ENCODE assay signal across 13 cellular contexts in the genomic region with DNA sequence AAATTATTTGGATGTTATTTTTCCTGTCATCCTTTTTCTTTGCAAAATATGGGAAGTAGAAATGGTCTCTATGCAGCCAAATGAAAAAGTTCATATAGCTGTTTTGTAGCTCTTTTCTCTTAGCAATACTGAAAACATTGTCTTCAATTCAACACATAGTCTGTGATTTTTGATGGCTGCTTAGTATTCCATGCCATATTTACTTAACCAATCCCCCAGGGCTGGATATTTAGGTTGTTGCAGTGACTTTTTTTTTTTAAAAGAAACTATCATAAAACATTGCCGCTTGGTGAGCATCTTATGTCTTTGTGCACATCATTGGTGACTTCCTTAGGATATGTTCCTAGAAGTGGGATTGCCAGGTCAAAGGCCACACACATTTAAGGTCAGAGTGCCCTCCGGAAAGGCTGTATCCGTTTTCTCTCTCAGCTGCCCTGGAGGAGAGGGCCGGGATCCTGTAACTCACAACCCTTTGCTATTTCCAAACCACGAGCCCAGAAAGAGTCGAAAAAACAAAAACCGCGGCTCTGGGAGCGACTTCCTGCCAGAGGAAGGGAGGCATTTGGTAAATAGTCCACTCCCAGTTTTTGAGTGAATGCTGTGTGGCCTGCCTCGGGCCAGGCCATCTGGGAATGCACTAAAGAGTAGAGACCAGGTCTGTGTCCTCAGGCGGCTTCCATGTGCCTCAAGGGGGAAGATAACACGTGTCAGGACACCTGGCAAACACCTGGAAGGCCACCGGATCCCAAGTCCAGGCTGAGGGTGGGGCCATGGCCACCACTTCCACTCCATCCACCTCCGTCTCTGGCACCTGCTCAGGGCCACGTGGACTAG. TPM values are rescaled to one million over a fixed set of nuclear protein-coding genes. Genes with fewer than 3 reads are reported as not detected.
A peak's percentile ranks its signal among the peaks of the same experiment; 100 is the strongest.
DNase-seq lines count a peak whose midpoint lies in the region; ATAC-seq, FAIRE-seq and TF ChIP-seq lines count a peak whose summit lies in the region.
"Had no signal": no experiment of that assay in that cellular context is flagged by ENCODE, and none has a peak within 500 bp of the region (broad histone marks: within the 10 kb centered on the region; RNA-seq: fewer than 3 reads in every experiment).

No MANE protein-coding gene starts in this region.

- TF ChIP-seq CTCF in A549 (IDR thresholded peaks at IDR 0.05) (no peak), NB4 (IDR thresholded peaks at IDR 0.05; ENCODE audit: low read depth, low read length) (no peak), nephron (IDR thresholded peaks at IDR 0.05; ENCODE audit: unreplicated experiment in 3 of 3) (no peak), OCI-LY7 (conservative IDR thresholded peaks at IDR 0.05; ENCODE audit: low read length) (no peak)

- no peaks in the 10 kb centered on the region for H3K9me2 ChIP-seq in OCI-LY7 (ENCODE audit: insufficient read depth, low read length)

- no peaks in the 10 kb centered on the region for H3K79me2 ChIP-seq in OCI-LY7 (ENCODE audit: insufficient read depth, low read depth, low read length)

- no peak overlapping the region; the same call in 2 of the 3 replicates for H3K4me2 ChIP-seq in A549
- H3K4me2 ChIP-seq in OCI-LY7 (ENCODE audit: low read length): no peak overlapping the region

- intact Hi-C loops in OCI-LY7 (cut with micrococcal nuclease; ENCODE audit: unreplicated experiment): no loop called here

- no peak for TF ChIP-seq RAD21 in A549 (conservative IDR thresholded peaks at IDR 0.05 in 1 of 2, IDR thresholded peaks at IDR 0.05 in 1 of 2)

- H3K4me1 ChIP-seq in A549: peaks cover 59% of the 10 kb centered on the region
- peaks cover 10% of the 10 kb centered on the region for H3K4me1 ChIP-seq in OCI-LY7 (ENCODE audit: insufficient read depth, low read length, poor library complexity, severe bottlenecking)

- H3K4me1 Mint-ChIP-seq in nephron: peaks cover 62% of the 10 kb centered on the region

- DNase-seq in A549 (ENCODE audit: low read depth in 1 of 2, low spot score in 1 of 2): no peak
- peak; percentile 22 for DNase-seq in NB4 (ENCODE audit: low read depth)
- DNase-seq in fibroblast of peridontal ligament (ENCODE audit: extremely low read depth): peak; percentile 71
- DNase-seq in NCI-H2196 treated with DMSO at 0.1 percent for 48 hours (lab: John Stamatoyannopoulos, UW; ENCODE audit: unreplicated experiment): no peak
- DNase-seq in OCI-LY7 (ENCODE audit: low spot score): no peak
- DNase-seq: kidney glomerular epithelial cell; NCI-H1048; stimulated activated CD4-positive, alpha-beta T cell treated with anti-CD3 and anti-CD28 coated beads, Interleukin-4, amount 100 ng/mL, for 1 hour had no signal

- no peak for TF ChIP-seq EP300 in A549 (IDR thresholded peaks at IDR 0.05)

- H3K4me3 Mint-ChIP-seq in nephron: no peak overlapping the region

- H3K36me3 Mint-ChIP-seq in nephron (ENCODE audit: low read depth): peaks cover 3% of the 10 kb centered on the region

- H3K27ac Mint-ChIP-seq in nephron: peak overlapping the region; percentile 66 to 73 (median 69)

- H2AFZ ChIP-seq in OCI-LY7 (ENCODE audit: low read length): no peak overlapping the region

- CTCF ChIA-PET in A549 (lab: Yijun Ruan, JAX): interaction anchor here (0.7 to 42.9 kb wide), 12 partner anchors 10 to 1204 kb away, joined by 3 to 779 read pairs (median 4); partner anchors contain the start of gene SMAD6
- CTCF ChIA-PET in OCI-LY7 (lab: Charles Lee; ENCODE audit: unreplicated experiment): no interaction called here

- ATAC-seq in A549: no peak
- no peak for ATAC-seq in GM18870 (IDR thresholded peaks at IDR 0.05; ENCODE audit: unreplicated experiment)
- no peak for ATAC-seq in GM21717 (IDR thresholded peaks at IDR 0.05; ENCODE audit: unreplicated experiment)

- no peaks in the 10 kb centered on the region for H3K27me3 Mint-ChIP-seq in nephron (ENCODE audit: low read depth)

- H3K27ac ChIP-seq in A549 (peak overlapping the region; percentile 71 to 87; a peak in 4 of 6 replicates), OCI-LY7 (ENCODE audit: low read depth, low read length, poor library complexity, severe bottlenecking) (no peak overlapping the region)

- TF ChIP-seq POLR2A in A549 (IDR thresholded peaks at IDR 0.05; ENCODE audit: low read length) (no peak), NB4 (IDR thresholded peaks at IDR 0.05; ENCODE audit: extremely low read depth, insufficient read length) (no peak)

- H3K4me3 ChIP-seq in A549: no peak overlapping the region
- H3K4me3 ChIP-seq in NB4 (ENCODE audit: low read depth, low read length): no peak overlapping the region
- no peak overlapping the region for H3K4me3 ChIP-seq in OCI-LY7 (ENCODE audit: low read depth, low read length, poor library complexity, severe bottlenecking)

- 66% methylated on average over 15 of the region's 15 CpGs for WGBS in A549 (ENCODE audit: missing lambda C conversion rate)

- POLR2A ChIA-PET in A549 (lab: Yijun Ruan, JAX) (interaction anchor here (0.6 kb wide), 1 partner anchor 28 kb away, joined by 3 read pairs; no protein-coding TSS in a partner anchor), OCI-LY7 (lab: Charles Lee) (interaction anchor here (0.6 kb wide), 1 partner anchor 50 kb away, joined by 4 read pairs; no protein-coding TSS in a partner anchor)

- H4K20me1 ChIP-seq in OCI-LY7 (ENCODE audit: insufficient read depth, low read length): no peaks in the 10 kb centered on the region

- no peaks in the 10 kb centered on the region for H3K9me3 Mint-ChIP-seq in nephron

- H3K9me3 ChIP-seq in A549 (no peaks in the 10 kb centered on the region), OCI-LY7 (ENCODE audit: low read length) (no peaks in the 10 kb centered on the region)

- no peak for FAIRE-seq in A549 (lab: Jason Lieb, UNC)
- FAIRE-seq: bronchial epithelial cell, GM18507 had no signal

- no TSS peak for BruUV-seq in OCI-LY7 (replicated peaks; lab: Mats Ljungman, UMichigan)

- H3K36me3 ChIP-seq in OCI-LY7 (ENCODE audit: insufficient read depth, low read length): no peaks in the 10 kb centered on the region

TF ChIP-seq in A549, 52 proteins besides CTCF, POLR2A, EP300 and RAD21:
- TF ChIP-seq, protein P1, sequence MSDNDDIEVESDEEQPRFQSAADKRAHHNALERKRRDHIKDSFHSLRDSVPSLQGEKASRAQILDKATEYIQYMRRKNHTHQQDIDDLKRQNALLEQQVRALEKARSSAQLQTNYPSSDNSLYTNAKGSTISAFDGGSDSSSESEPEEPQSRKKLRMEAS (IDR thresholded peaks at IDR 0.05): peak; percentile 31; the same call in 1 of the 2 replicates
- no peak for TF ChIP-seq EHMT2 (IDR thresholded peaks at IDR 0.05; ENCODE audit: low read depth)

RNA-seq across cellular contexts. Expression of gene SMAD6, which starts 41.9 kb away (rescaled TPM):
- polyA plus RNA-seq in A549 (2011; rRNA removed) (9.6 and 14.0 TPM in 2 replicates), A549 (2017; fragmentation: RNase III; extraction: RNeasy Plus Mini Kit Qiagen cat#74134 plus additional on column Dnase treatment) (40.5 to 46.7 TPM (median 46.6 TPM) in 3 replicates)
- 41.3 and 55.8 TPM in 2 replicates for polyA plus RNA-seq in A549 (2012; cell fraction: cytosol; rRNA removed)
- polyA plus RNA-seq in A549 (2012; cell fraction: nucleus; rRNA removed): 173 and 184 TPM in 2 replicates
- polyA minus RNA-seq in A549 (2011; rRNA and poly(A)+ RNA removed): 29.1 and 38.4 TPM in 2 replicates
- 15.3 and 16.1 TPM in 2 replicates for total RNA-seq in OCI-LY7 (2014; rRNA removed; shearing (Covaris generic))
- 11.8 and 14.6 TPM in 2 replicates for total RNA-seq in OCI-LY7 (2022)

Comparison
In these comparisons a context has a peak if more than half of its experiments do, and no peak if none do; other contexts are left out.
1. DNase-seq: peak in NB4 (single experiment) and fibroblast of peridontal ligament (single experiment); none in A549 (0 of 2), NCI-H2196 treated with DMSO at 0.1 percent for 48 hours (single experiment) and OCI-LY7 (single experiment).